ENCODE assay signal across 19 cellular contexts in genomic region chrX:22818061-22818460, GRCh38.
"Had no signal": no experiment of that assay in that cellular context is flagged by ENCODE, and none has a peak within 500 bp of the region (broad histone marks: within the 10 kb centered on the region; RNA-seq: fewer than 3 reads in every experiment).

No MANE protein-coding gene starts in this region.

- H3K4me3 ChIP-seq: tibial nerve, uterus had no signal

- DNase-seq: activated CD4-positive, alpha-beta T cell treated with anti-CD3 and anti-CD28 coated beads for 1 hour; activated CD8-positive, alpha-beta memory T cell treated with anti-CD3 and anti-CD28 coated beads for 24 hours; activated CD8-positive, alpha-beta memory T cell treated with anti-CD3 and anti-CD28 coated beads, Interleukin-2, amount 50 U/mL, for 48 hours; activated effector memory CD4-positive, alpha-beta T cell treated with anti-CD3 and anti-CD28 coated beads, Interleukin-2, amount 50 U/mL, for 16 hours; activated naive CD4-positive, alpha-beta T cell treated with anti-CD3 and anti-CD28 coated beads, Interleukin-2, amount 50 U/mL, for 16 hours; activated T-cell treated with anti-CD3 and anti-CD28 coated beads, Interleukin-2, amount 50 U/mL, for 48 hours; brain microvascular endothelial cell; cortex of kidney; effector CD4-positive, alpha-beta T cell; foreskin keratinocyte; head of caudate nucleus; kidney; midbrain; retina; stimulated activated naive CD8-positive, alpha-beta T cell treated with anti-CD3 and anti-CD28 coated beads, Interleukin-15, Interleukin-2, amounts not matched to agents 100 U/mL and 50 U/mL, for 24 hours; SW 1271; uterus; WERI-Rb-1 had no signal
